1 cellular context compared by ENCODE assay signal in the genomic region with DNA sequence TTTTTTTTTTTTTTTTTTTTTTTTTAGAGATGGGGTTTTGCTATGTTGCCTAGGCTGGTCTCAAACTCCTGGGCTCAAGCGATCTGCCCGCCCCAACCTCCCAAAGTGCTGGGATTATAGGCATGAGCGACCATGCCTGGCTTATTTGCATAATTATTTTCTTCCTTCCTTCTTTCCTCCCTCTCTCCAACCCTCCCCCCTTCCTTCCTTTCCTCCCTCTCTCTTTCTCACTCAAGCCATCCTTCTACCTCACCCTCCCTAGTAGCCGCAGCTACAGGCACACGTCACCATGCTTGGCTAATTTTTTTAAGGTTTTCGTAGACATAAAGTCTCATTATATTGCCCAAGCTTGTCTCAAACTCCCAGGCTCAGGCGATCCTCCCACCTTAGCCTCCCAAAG.
TF ChIP-seq lines count a peak whose summit lies in the region.

No MANE protein-coding gene starts in this region.

TF ChIP-seq in GM12878, 131 proteins besides CTCF, POLR2A, EP300 and RAD21:
- TF ChIP-seq KAT2A (conservative IDR thresholded peaks at IDR 0.05; ENCODE audit: control insufficient read depth, low read depth, low read length) (no peak), CBX5 (IDR thresholded peaks at IDR 0.05; ENCODE audit: low read depth) (no peak), HDAC6 (IDR thresholded peaks at IDR 0.05; ENCODE audit: unreplicated experiment) (no peak), POU2F2 (IDR thresholded peaks at IDR 0.05; ENCODE audit: borderline replicate concordance, low read depth, low read length) (peak; percentile 32; the same call in 1 of the 3 replicates), CHD2 (IDR thresholded peaks at IDR 0.05; ENCODE audit: borderline replicate concordance, low read depth, low read length) (no peak), SIN3A (IDR thresholded peaks at IDR 0.05; ENCODE audit: low read depth, low read length) (no peak), TARDBP (IDR thresholded peaks at IDR 0.05; ENCODE audit: borderline replicate concordance) (no peak), POLR2AphosphoS5 (IDR thresholded peaks at IDR 0.05; ENCODE audit: low read length) (no peak), IKZF2 (IDR thresholded peaks at IDR 0.05) (peak; percentile 22 to 40; a peak in 2 of 4 replicates), MTA2 (IDR thresholded peaks at IDR 0.05; ENCODE audit: low read depth) (0 out of 2 replicates have a peak, but pooled peaks have one; percentile 19), STAT1 (conservative IDR thresholded peaks at IDR 0.05) (no peak), IRF4 (IDR thresholded peaks at IDR 0.05; ENCODE audit: low read depth, low read length) (no peak), CBFB (IDR thresholded peaks at IDR 0.05; ENCODE audit: low read depth) (no peak), RELB (IDR thresholded peaks at IDR 0.05; ENCODE audit: low read depth) (0 out of 2 replicates have a peak, but pooled peaks have one; percentile 17), ATF3 (IDR thresholded peaks at IDR 0.05; ENCODE audit: borderline replicate concordance, extremely low read depth, low read depth, low read length) (no peak), BCL3 (IDR thresholded peaks at IDR 0.05; ENCODE audit: borderline replicate concordance, insufficient read depth, low read depth, low read length, poor library complexity, severe bottlenecking) (no peak)
- TF ChIP-seq, protein P1, sequence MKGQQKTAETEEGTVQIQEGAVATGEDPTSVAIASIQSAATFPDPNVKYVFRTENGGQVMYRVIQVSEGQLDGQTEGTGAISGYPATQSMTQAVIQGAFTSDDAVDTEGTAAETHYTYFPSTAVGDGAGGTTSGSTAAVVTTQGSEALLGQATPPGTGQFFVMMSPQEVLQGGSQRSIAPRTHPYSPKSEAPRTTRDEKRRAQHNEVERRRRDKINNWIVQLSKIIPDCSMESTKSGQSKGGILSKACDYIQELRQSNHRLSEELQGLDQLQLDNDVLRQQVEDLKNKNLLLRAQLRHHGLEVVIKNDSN (IDR thresholded peaks at IDR 0.05; ENCODE audit: borderline replicate concordance, extremely low read length, insufficient read depth, low read depth, low read length): no peak
- TF ChIP-seq, protein P2, sequence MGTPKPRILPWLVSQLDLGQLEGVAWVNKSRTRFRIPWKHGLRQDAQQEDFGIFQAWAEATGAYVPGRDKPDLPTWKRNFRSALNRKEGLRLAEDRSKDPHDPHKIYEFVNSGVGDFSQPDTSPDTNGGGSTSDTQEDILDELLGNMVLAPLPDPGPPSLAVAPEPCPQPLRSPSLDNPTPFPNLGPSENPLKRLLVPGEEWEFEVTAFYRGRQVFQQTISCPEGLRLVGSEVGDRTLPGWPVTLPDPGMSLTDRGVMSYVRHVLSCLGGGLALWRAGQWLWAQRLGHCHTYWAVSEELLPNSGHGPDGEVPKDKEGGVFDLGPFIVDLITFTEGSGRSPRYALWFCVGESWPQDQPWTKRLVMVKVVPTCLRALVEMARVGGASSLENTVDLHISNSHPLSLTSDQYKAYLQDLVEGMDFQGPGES (IDR thresholded peaks at IDR 0.05): no peak
- TF ChIP-seq, protein P3, sequence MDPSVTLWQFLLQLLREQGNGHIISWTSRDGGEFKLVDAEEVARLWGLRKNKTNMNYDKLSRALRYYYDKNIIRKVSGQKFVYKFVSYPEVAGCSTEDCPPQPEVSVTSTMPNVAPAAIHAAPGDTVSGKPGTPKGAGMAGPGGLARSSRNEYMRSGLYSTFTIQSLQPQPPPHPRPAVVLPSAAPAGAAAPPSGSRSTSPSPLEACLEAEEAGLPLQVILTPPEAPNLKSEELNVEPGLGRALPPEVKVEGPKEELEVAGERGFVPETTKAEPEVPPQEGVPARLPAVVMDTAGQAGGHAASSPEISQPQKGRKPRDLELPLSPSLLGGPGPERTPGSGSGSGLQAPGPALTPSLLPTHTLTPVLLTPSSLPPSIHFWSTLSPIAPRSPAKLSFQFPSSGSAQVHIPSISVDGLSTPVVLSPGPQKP (IDR thresholded peaks at IDR 0.05; ENCODE audit: low read depth, low read length): no peak
TF ChIP-seq in GM12878: peak in this region for 4.
